Comparison of ENCODE assay signal across 32 cellular contexts in genomic region chr6:4174042-4174441, GRCh38.
"Had no signal": no experiment of that assay in that cellular context is flagged by ENCODE, and none has a peak within 500 bp of the region (broad histone marks: within the 10 kb centered on the region; RNA-seq: fewer than 3 reads in every experiment).

No MANE protein-coding gene starts in this region.

- ATAC-seq: activated CD8-positive, alpha-beta T cell treated with anti-CD3 and anti-CD28 coated beads for 36 hours; activated naive CD4-positive, alpha-beta T cell treated with anti-CD3 and anti-CD28 coated beads, Interleukin-2, amount 50 U/mL, for 72 hours; activated T-cell treated with anti-CD3 and anti-CD28 coated beads, Interleukin-2, amount 50 U/mL, for 4 hours; activated T-cell treated with anti-CD3 and anti-CD28 coated beads, Interleukin-2, amount 50 U/mL, for 72 hours; activated T-helper 17 cell treated with anti-CD3 and anti-CD28 coated beads, Interleukin-2, amount 50 U/mL, for 72 hours had no signal

- DNase-seq: activated B cell treated with CpG ODN at 0.5 μM for 24 hours; activated CD4-positive, alpha-beta memory T cell treated with anti-CD3 and anti-CD28 coated beads for 36 hours; activated CD4-positive, alpha-beta T cell treated with anti-CD3 and anti-CD28 coated beads for 4 hours; activated CD4-positive, alpha-beta T cell treated with anti-CD3 and anti-CD28 coated beads, Interleukin-2, amount 10 ng/mL, durations not matched to agents 24 days and 14 days; activated CD4-positive, alpha-beta T cell treated with anti-CD3 and anti-CD28 coated beads, Interleukin-2, amount 50 U/mL, for 1 hour; activated CD4-positive, alpha-beta T cell treated with anti-CD3 and anti-CD28 coated beads, Interleukin-2, amount 50 U/mL, for 4 hours; activated CD4-positive, CD25-positive, alpha-beta regulatory T cell treated with anti-CD3 and anti-CD28 coated beads, Interleukin-2, amount 50 U/mL, for 72 hours; activated CD8-positive, alpha-beta memory T cell treated with anti-CD3 and anti-CD28 coated beads, Interleukin-2, amount 50 U/mL, for 4 hours; activated CD8-positive, alpha-beta T cell treated with anti-CD3 and anti-CD28 coated beads for 36 hours; activated effector memory CD4-positive, alpha-beta T cell treated with anti-CD3 and anti-CD28 coated beads, Interleukin-2, amount 50 U/mL, for 16 hours; activated gamma-delta T cell treated with Interleukin-2 at 50 U/mL for 16 hours; activated naive CD4-positive, alpha-beta T cell; activated naive CD4-positive, alpha-beta T cell treated with anti-CD3 and anti-CD28 coated beads for 36 hours; activated naive CD4-positive, alpha-beta T cell treated with anti-CD3 and anti-CD28 coated beads, Interleukin-2, amount 50 U/mL, for 16 hours; activated naive CD8-positive, alpha-beta T cell treated with anti-CD3 and anti-CD28 coated beads for 36 hours; activated T-cell treated with anti-CD3 and anti-CD28 coated beads for 4 hours; activated T-cell treated with anti-CD3 and anti-CD28 coated beads, Interleukin-2, amount 50 U/mL, for 1 hour; activated T-cell treated with anti-CD3 and anti-CD28 coated beads, Interleukin-2, amount 50 U/mL, for 4 hours; activated T-cell treated with anti-CD3 and anti-CD28 coated beads, Interleukin-2, amount 50 U/mL, for 72 hours; adrenal gland; amniotic stem cell; anterior cingulate cortex; caudate nucleus; cerebellar nuclear complex; T-helper 1 cell; T-helper 2 cell; T-helper 9 cell had no signal

- H3K9me3 ChIP-seq: adrenal gland, ascending aorta had no signal

- H3K36me3 ChIP-seq: adrenal gland, ascending aorta, cardiac muscle cell had no signal

- H3K4me1 ChIP-seq: adrenal gland, ascending aorta had no signal

- H3K27me3 ChIP-seq: adrenal gland, ascending aorta, cardiac muscle cell had no signal

- H3K27ac ChIP-seq: adrenal gland, ascending aorta, cardiac muscle cell, VCaP had no signal

- H3K4me3 ChIP-seq: adrenal gland, ascending aorta, cardiac muscle cell had no signal
